8 cellular contexts compared by ENCODE assay signal in the genomic region with DNA sequence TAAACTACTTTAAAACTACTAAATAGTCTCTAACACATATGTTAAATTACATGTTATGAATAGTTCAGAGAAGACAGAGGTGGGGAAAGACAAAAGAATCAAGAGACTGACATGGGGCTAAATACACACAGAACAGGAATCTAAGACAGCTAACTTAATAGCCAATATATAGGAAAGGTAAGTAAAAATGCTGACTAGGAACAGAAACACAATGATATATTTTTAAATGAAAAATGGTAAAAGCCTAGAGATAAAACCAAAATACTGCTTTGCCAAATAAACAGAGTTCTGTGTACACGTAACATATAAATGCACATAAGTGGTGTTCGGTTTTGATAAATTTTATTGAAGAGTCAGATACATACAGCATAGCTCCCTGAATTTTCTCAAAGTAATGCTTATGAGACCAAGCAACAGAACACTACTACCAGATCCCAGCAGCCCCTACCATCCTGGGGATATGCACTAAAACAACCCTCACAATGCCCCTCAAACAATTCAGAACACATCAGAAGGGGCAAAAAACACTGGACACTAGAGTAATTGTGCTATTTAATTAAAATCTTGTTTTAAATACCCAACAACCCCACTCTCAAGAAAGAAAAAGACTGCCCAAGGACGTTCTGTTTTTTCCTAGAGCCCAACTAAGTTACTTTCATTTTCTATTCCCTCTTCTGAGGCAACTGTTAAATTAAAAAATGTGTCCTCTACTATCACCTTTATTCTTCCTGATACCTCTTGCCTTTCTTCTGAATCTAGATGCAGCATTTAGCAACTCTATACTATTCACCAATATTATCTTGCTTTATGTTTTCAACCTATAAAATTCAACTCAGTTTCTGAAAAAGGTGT.
A peak's percentile ranks its signal among the peaks of the same experiment; 100 is the strongest.
DNase-seq lines count a peak whose midpoint lies in the region; TF ChIP-seq lines count a peak whose summit lies in the region.

No MANE protein-coding gene starts in this region.

- peak overlapping the region; percentile 39 for H3K4me3 ChIP-seq in epithelial cell of proximal tubule (ENCODE audit: low read depth, low read length)

- H3K36me3 Mint-ChIP-seq in nephron progenitor cell (ENCODE audit: low read depth): peaks cover 66% of the 10 kb centered on the region

- H3K9me3 Mint-ChIP-seq in nephron progenitor cell: peaks cover 3% of the 10 kb centered on the region

- TF ChIP-seq CTCF in epithelial cell of proximal tubule (conservative IDR thresholded peaks at IDR 0.05; ENCODE audit: low read depth, low read length) (no peak), nephron progenitor cell (IDR thresholded peaks at IDR 0.05) (no peak)

- no peaks in the 10 kb centered on the region for H3K4me1 Mint-ChIP-seq in nephron progenitor cell

- in situ Hi-C loops in KBM-7 (cut with MboI; ENCODE audit: low pct_unique_long_range_greater_than_20kb, low sequenced_read_pairs): no loop called here

- no peak overlapping the region for H3K27ac Mint-ChIP-seq in nephron progenitor cell

- peak; percentile 10 for DNase-seq in EL
- peak; percentile 87 for DNase-seq in OCI-M1 (lab: John Stamatoyannopoulos, UW)
- no peak for DNase-seq in epithelial cell of proximal tubule (ENCODE audit: low read depth)
- DNase-seq in pons (ENCODE audit: low spot score): peak; percentile 43
- DNase-seq in nephron progenitor cell: no peak
- no peak for DNase-seq in KBM-7
- DNase-seq in HuH-7.5 (ENCODE audit: low spot score): no peak
- DNase-seq in effector CD4-positive, alpha-beta T cell: no peak

- no peaks in the 10 kb centered on the region for H3K27me3 Mint-ChIP-seq in nephron progenitor cell (ENCODE audit: low read depth, poor library complexity)

- H3K4me3 Mint-ChIP-seq in nephron progenitor cell: no peak overlapping the region

Comparison
In these comparisons a context has a peak if more than half of its experiments do, and no peak if none do; other contexts are left out.
1. DNase-seq: peak in EL (single experiment), OCI-M1 (single experiment) and pons (single experiment); none in epithelial cell of proximal tubule (single experiment), nephron progenitor cell (single experiment), KBM-7 (single experiment), HuH-7.5 (single experiment) and effector CD4-positive, alpha-beta T cell (single experiment).